ENCODE assay signal across 13 cellular contexts in genomic region chr4:76952631-76953587, GRCh38. TPM values are rescaled to one million over a fixed set of nuclear protein-coding genes. Genes with fewer than 3 reads are reported as not detected.
A peak's percentile ranks its signal among the peaks of the same experiment; 100 is the strongest.
DNase-seq lines count a peak whose midpoint lies in the region; ATAC-seq and TF ChIP-seq lines count a peak whose summit lies in the region.
"Had no signal": no experiment of that assay in that cellular context is flagged by ENCODE, and none has a peak within 500 bp of the region (broad histone marks: within the 10 kb centered on the region; RNA-seq: fewer than 3 reads in every experiment).

No MANE protein-coding gene starts in this region.

- peaks cover 16% of the 10 kb centered on the region; the same call in 1 of the 2 replicates for H3K9me3 ChIP-seq in AG04450 (ENCODE audit: control insufficient read depth, insufficient read depth, low read length)
- no peaks in the 10 kb centered on the region for H3K9me3 ChIP-seq in HEK293 (ENCODE audit: control insufficient read depth, insufficient read depth, low read depth, low read length)
- no peaks in the 10 kb centered on the region for H3K9me3 ChIP-seq in CD8-positive, alpha-beta T cell (ENCODE audit: low read length)

- intact Hi-C loops in CD8-positive, alpha-beta T cell (cut with DNase I, micrococcal nuclease), result no loop called here

- H3K27me3 Mint-ChIP-seq in natural killer cell treated with Interleukin-12 subunit alpha and Interleukin-12 subunit beta and Interleukin-15 and Interleukin-18, amount 100 ng/mL, for 72 hours, result no peaks in the 10 kb centered on the region
- H3K27me3 Mint-ChIP-seq in activated T-cell treated with anti-CD3 and anti-CD28 coated beads, Interleukin-2, amount 50 U/mL, for 4 hours (ENCODE audit: low read depth), result peaks cover 3% of the 10 kb centered on the region
- no peaks in the 10 kb centered on the region for H3K27me3 Mint-ChIP-seq in CD8-positive, alpha-beta T cell (ENCODE audit: low read depth)
- H3K27me3 Mint-ChIP-seq: CD8-positive, alpha-beta memory T cell had no signal

- no peaks in the 10 kb centered on the region for H3K9me3 Mint-ChIP-seq in natural killer cell treated with Interleukin-12 subunit alpha and Interleukin-12 subunit beta and Interleukin-15 and Interleukin-18, amount 100 ng/mL, for 72 hours
- H3K9me3 Mint-ChIP-seq in activated T-cell treated with anti-CD3 and anti-CD28 coated beads, Interleukin-2, amount 50 U/mL, for 4 hours, result no peaks in the 10 kb centered on the region
- no peaks in the 10 kb centered on the region for H3K9me3 Mint-ChIP-seq in CD8-positive, alpha-beta T cell
- H3K9me3 Mint-ChIP-seq: CD8-positive, alpha-beta memory T cell had no signal

- no peak for ATAC-seq in natural killer cell treated with Interleukin-12 subunit alpha and Interleukin-12 subunit beta and Interleukin-15 and Interleukin-18, amount 100 ng/mL, for 72 hours
- ATAC-seq in activated T-cell treated with anti-CD3 and anti-CD28 coated beads, Interleukin-2, amount 50 U/mL, for 4 hours, result no peak
- ATAC-seq in CD8-positive, alpha-beta T cell, result no peak
- no peak for ATAC-seq in GM19452 (IDR thresholded peaks at IDR 0.05; ENCODE audit: unreplicated experiment)

- H3K4me3 ChIP-seq in AG04450 (ENCODE audit: low read depth, low read length) (peak overlapping the region; percentile 90), HEK293 (ENCODE audit: low read depth, low read length) (no peak overlapping the region), cardiac fibroblast (replicated peaks in 1 of 2; ENCODE audit: low read depth in 2 of 2, low read length in 2 of 2) (peak overlapping the region in 1 of 2 donors; percentile 87)
- H3K4me3 ChIP-seq in CD8-positive, alpha-beta T cell (ENCODE audit: low read depth, low read length), result no peak overlapping the region

- H3K27ac ChIP-seq in AG04450 (ENCODE audit: low read depth, low read length), result no peak overlapping the region
- no peak overlapping the region for H3K27ac ChIP-seq in HEK293 (ENCODE audit: extremely low read depth, low read depth, low read length)
- H3K27ac ChIP-seq in CD8-positive, alpha-beta T cell (ENCODE audit: low read depth, low read length), result no peak overlapping the region

- H3K27ac Mint-ChIP-seq in natural killer cell treated with Interleukin-12 subunit alpha and Interleukin-12 subunit beta and Interleukin-15 and Interleukin-18, amount 100 ng/mL, for 72 hours, result no peak overlapping the region
- H3K27ac Mint-ChIP-seq in CD8-positive, alpha-beta T cell, result no peak overlapping the region
- H3K27ac Mint-ChIP-seq: CD8-positive, alpha-beta memory T cell had no signal

- no peaks in the 10 kb centered on the region for H3K4me1 ChIP-seq in HEK293 (ENCODE audit: control insufficient read depth, insufficient read depth, low read length)
- H3K4me1 ChIP-seq in CD8-positive, alpha-beta T cell (ENCODE audit: insufficient read depth, low read length), result peaks cover 15% of the 10 kb centered on the region

- CTCF ChIA-PET in AG04450 (lab: Charles Lee) (interaction anchor here (1.2 to 2.4 kb wide), 3 partner anchors 25 to 442 kb away, joined by 3 to 19 read pairs (median 3); no protein-coding TSS in a partner anchor), HEK293 (lab: Yijun Ruan, JAX) (interaction anchor here (0.5 to 0.9 kb wide), 3 partner anchors 68 to 270 kb away, joined by 3 read pairs; no protein-coding TSS in a partner anchor)
- CTCF ChIA-PET in CD8-positive, alpha-beta T cell (lab: Charles Lee), result interaction anchor here (0.7 to 1.1 kb wide), 4 partner anchors 90 to 625 kb away, joined by 3 read pairs; no protein-coding TSS in a partner anchor

- H3K27me3 ChIP-seq in AG04450 (ENCODE audit: control insufficient read depth, insufficient read depth, low read length), result no peaks in the 10 kb centered on the region
- no peaks in the 10 kb centered on the region for H3K27me3 ChIP-seq in CD8-positive, alpha-beta T cell (ENCODE audit: insufficient read depth, low read length)

- POLR2A ChIA-PET in AG04450 (lab: Yijun Ruan, JAX), result interaction anchor here (3.6 kb wide), 1 partner anchor 34 kb away, joined by 25 read pairs; no protein-coding TSS in a partner anchor
- POLR2A ChIA-PET in HEK293 (lab: Yijun Ruan, JAX), result no interaction called here
- POLR2A ChIA-PET in CD8-positive, alpha-beta T cell (lab: Charles Lee), result interaction anchor here (0.6 to 0.7 kb wide), 2 partner anchors 57 to 207 kb away, joined by 3 read pairs; no protein-coding TSS in a partner anchor

- no peaks in the 10 kb centered on the region for H3K36me3 ChIP-seq in HEK293 (ENCODE audit: control insufficient read depth in 2 of 2, insufficient read depth in 1 of 2, low read length in 2 of 2)
- no peaks in the 10 kb centered on the region for H3K36me3 ChIP-seq in CD8-positive, alpha-beta T cell (ENCODE audit: insufficient read depth, low read length)

- no peaks in the 10 kb centered on the region for H3K36me3 Mint-ChIP-seq in natural killer cell treated with Interleukin-12 subunit alpha and Interleukin-12 subunit beta and Interleukin-15 and Interleukin-18, amount 100 ng/mL, for 72 hours
- peaks cover 1% of the 10 kb centered on the region for H3K36me3 Mint-ChIP-seq in activated T-cell treated with anti-CD3 and anti-CD28 coated beads, Interleukin-2, amount 50 U/mL, for 4 hours (ENCODE audit: insufficient read depth)
- peaks cover 2% of the 10 kb centered on the region for H3K36me3 Mint-ChIP-seq in CD8-positive, alpha-beta T cell

- no peak for DNase-seq in AG04450 (ENCODE audit: low read depth, low spot score)
- peak; percentile 43 to 45 for DNase-seq in cardiac fibroblast (ENCODE audit: low read depth in 2 of 2)
- no peak for DNase-seq in natural killer cell treated with Interleukin-12 subunit alpha and Interleukin-12 subunit beta and Interleukin-15 and Interleukin-18, amount 100 ng/mL, for 72 hours (ENCODE audit: low spot score)
- DNase-seq in Kasumi-1 (lab: John Stamatoyannopoulos, UW), result no peak
- no peak for DNase-seq in activated T-cell treated with anti-CD3 and anti-CD28 coated beads, Interleukin-2, amount 50 U/mL, for 4 hours
- no peak for DNase-seq in CD8-positive, alpha-beta T cell
- DNase-seq: activated gamma-delta T cell; CD8-positive, alpha-beta memory T cell; islet precursor cell; NCI-H1092; NCI-H2227 treated with DMSO at 0.1 percent for 48 hours had no signal

- TF ChIP-seq CTCF in AG04450 (IDR thresholded peaks at IDR 0.05; ENCODE audit: low read depth, low read length), result no peak
- TF ChIP-seq CTCF in HEK293 (tag by site-specific recombination; IDR thresholded peaks at IDR 0.05), result no peak
- TF ChIP-seq CTCF in cardiac fibroblast (IDR thresholded peaks at IDR 0.05; ENCODE audit: low read depth, low read length), result no peak
- no peak for TF ChIP-seq CTCF in CD8-positive, alpha-beta T cell (IDR thresholded peaks at IDR 0.05)

- peaks cover 35 to 38% of the 10 kb centered on the region in 2 donors for H3K4me1 Mint-ChIP-seq in natural killer cell treated with Interleukin-12 subunit alpha and Interleukin-12 subunit beta and Interleukin-15 and Interleukin-18, amount 100 ng/mL, for 72 hours (ENCODE audit: low read depth in 2 of 2)
- peaks cover 26% of the 10 kb centered on the region for H3K4me1 Mint-ChIP-seq in activated T-cell treated with anti-CD3 and anti-CD28 coated beads, Interleukin-2, amount 50 U/mL, for 4 hours (ENCODE audit: low read depth)
- peaks cover 23% of the 10 kb centered on the region for H3K4me1 Mint-ChIP-seq in CD8-positive, alpha-beta T cell (ENCODE audit: low read depth)

- peak overlapping the region; percentile 26 for H3K4me3 Mint-ChIP-seq in natural killer cell treated with Interleukin-12 subunit alpha and Interleukin-12 subunit beta and Interleukin-15 and Interleukin-18, amount 100 ng/mL, for 72 hours
- H3K4me3 Mint-ChIP-seq in activated T-cell treated with anti-CD3 and anti-CD28 coated beads, Interleukin-2, amount 50 U/mL, for 4 hours, result no peak overlapping the region
- no peak overlapping the region for H3K4me3 Mint-ChIP-seq in CD8-positive, alpha-beta T cell

TF ChIP-seq in HEK293, 187 proteins besides CTCF, POLR2A, EP300 and RAD21:
- TF ChIP-seq ZNF664 (tag by site-specific recombination; IDR thresholded peaks at IDR 0.05) (peak; percentile 97), ZNF140 (tag by site-specific recombination; IDR thresholded peaks at IDR 0.05) (no peak)

RNA-seq across cellular contexts. Expression of gene SEPTIN11, which starts 3.4 kb away (rescaled TPM):
- 598 and 728 TPM in 2 replicates for polyA plus RNA-seq in AG04450 (2011; rRNA removed)
- polyA minus RNA-seq in AG04450 (2011; rRNA and poly(A)+ RNA removed), result 461 and 647 TPM in 2 replicates
- 10 to 100 TPM; 60.3 to 88.9 TPM for total RNA-seq in natural killer cell treated with Interleukin-12 subunit alpha and Interleukin-12 subunit beta and Interleukin-15 and Interleukin-18, amount 100 ng/mL, for 72 hours
- 10 to 100 TPM; 30.4 to 36.1 (median 34.9) TPM for total RNA-seq in activated T-cell treated with anti-CD3 and anti-CD28 coated beads, Interleukin-2, amount 50 U/mL, for 4 hours
- total RNA-seq in CD8-positive, alpha-beta T cell, result 10 to 100 TPM; 12.3 to 13.1 TPM

RNA-seq across cellular contexts. Expression of gene SOWAHB, which starts 55.0 kb away (rescaled TPM):
- not detected in 2 replicates for polyA plus RNA-seq in AG04450 (2011; rRNA removed)
- polyA minus RNA-seq in AG04450 (2011; rRNA and poly(A)+ RNA removed), result 0.05 TPM in 1 of 2 replicates, not detected in the other
- total RNA-seq in natural killer cell treated with Interleukin-12 subunit alpha and Interleukin-12 subunit beta and Interleukin-15 and Interleukin-18, amount 100 ng/mL, for 72 hours, result not detected
- under 1 TPM; 0.05 to 0.08 (median 0.05) TPM for total RNA-seq in activated T-cell treated with anti-CD3 and anti-CD28 coated beads, Interleukin-2, amount 50 U/mL, for 4 hours
- not detected for total RNA-seq in CD8-positive, alpha-beta T cell
- total RNA-seq: CD8-positive, alpha-beta memory T cell had no signal
- polyA plus RNA-seq: CD8-positive, alpha-beta memory T cell had no signal

Comparison
In these comparisons a context has a peak if more than half of its experiments do, and no peak if none do; other contexts are left out.
1. DNase-seq: peak in cardiac fibroblast (2 of 2); none in AG04450 (single experiment), natural killer cell treated with Interleukin-12 subunit alpha and Interleukin-12 subunit beta and Interleukin-15 and Interleukin-18, amount 100 ng/mL, for 72 hours (single experiment), Kasumi-1 (0 of 2), activated T-cell treated with anti-CD3 and anti-CD28 coated beads, Interleukin-2, amount 50 U/mL, for 4 hours (single experiment) and CD8-positive, alpha-beta T cell (0 of 7).